ENCODE assay signal across 24 cellular contexts in the genomic region with DNA sequence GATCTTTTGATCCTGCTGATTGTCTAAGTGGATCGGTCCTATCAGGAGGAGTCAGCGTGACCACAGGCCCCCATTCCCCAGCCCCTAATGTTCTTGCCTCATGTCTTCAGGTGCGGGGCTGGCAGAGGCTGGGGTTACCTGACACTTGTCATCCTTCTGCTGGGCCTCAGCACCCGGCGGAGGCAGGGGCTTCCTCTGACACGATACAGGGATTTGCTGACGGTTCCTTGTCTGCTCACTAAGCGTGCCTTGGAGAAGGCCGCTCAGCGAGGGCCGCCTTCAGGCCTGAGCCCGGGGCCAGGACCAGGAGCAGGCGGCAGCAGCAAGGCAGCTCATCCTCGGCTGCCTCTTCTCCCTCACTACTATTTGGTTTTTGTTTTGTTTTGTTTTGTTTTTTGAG.
"Had no signal": no experiment of that assay in that cellular context is flagged by ENCODE, and none has a peak within 500 bp of the region (broad histone marks: within the 10 kb centered on the region; RNA-seq: fewer than 3 reads in every experiment).

No MANE protein-coding gene starts in this region.

- H3K4me1 Mint-ChIP-seq: activated B cell treated with CpG ODN at 0.5 μM for 24 hours; activated CD4-positive, alpha-beta T cell treated with anti-CD3 and anti-CD28 coated beads for 36 hours; activated naive CD8-positive, alpha-beta T cell treated with anti-CD3 and anti-CD28 coated beads, Interleukin-2, amount 50 U/mL, for 24 hours had no signal

- H3K36me3 ChIP-seq: cardiac muscle cell, upper lobe of left lung had no signal

- H3K27ac ChIP-seq: body of pancreas, cardiac muscle cell, psoas muscle, testis, upper lobe of left lung had no signal

- H3K9me3 Mint-ChIP-seq: activated B cell treated with CpG ODN at 0.5 μM for 24 hours; activated naive CD4-positive, alpha-beta T cell treated with anti-CD3 and anti-CD28 coated beads for 36 hours; activated naive CD8-positive, alpha-beta T cell treated with anti-CD3 and anti-CD28 coated beads, Interleukin-2, amount 50 U/mL, for 24 hours; dendritic cell treated with granulocyte-macrophage colony-stimulating factor and Interleukin-4, amounts not matched to agents 40 ng/mL and 50 ng/mL, for 4 days; naive thymus-derived CD8-positive, alpha-beta T cell had no signal

- H3K4me3 Mint-ChIP-seq: activated B cell treated with CpG ODN at 0.5 μM for 24 hours; activated CD4-positive, alpha-beta T cell treated with anti-CD3 and anti-CD28 coated beads for 36 hours; activated naive CD4-positive, alpha-beta T cell treated with anti-CD3 and anti-CD28 coated beads for 36 hours; activated naive CD8-positive, alpha-beta T cell treated with anti-CD3 and anti-CD28 coated beads, Interleukin-2, amount 50 U/mL, for 24 hours; dendritic cell treated with granulocyte-macrophage colony-stimulating factor and Interleukin-4, amounts not matched to agents 40 ng/mL and 50 ng/mL, for 4 days; naive thymus-derived CD8-positive, alpha-beta T cell had no signal

- H3K4me1 ChIP-seq: body of pancreas, psoas muscle, upper lobe of left lung had no signal

- H3K27me3 Mint-ChIP-seq: activated B cell treated with CpG ODN at 0.5 μM for 24 hours; activated CD4-positive, alpha-beta T cell treated with anti-CD3 and anti-CD28 coated beads for 36 hours; activated naive CD8-positive, alpha-beta T cell treated with anti-CD3 and anti-CD28 coated beads, Interleukin-2, amount 50 U/mL, for 24 hours; dendritic cell treated with granulocyte-macrophage colony-stimulating factor and Interleukin-4, amounts not matched to agents 40 ng/mL and 50 ng/mL, for 4 days; naive thymus-derived CD8-positive, alpha-beta T cell had no signal

- H3K27ac Mint-ChIP-seq: activated B cell treated with CpG ODN at 0.5 μM for 24 hours; activated CD4-positive, alpha-beta T cell treated with anti-CD3 and anti-CD28 coated beads for 36 hours; activated naive CD4-positive, alpha-beta T cell treated with anti-CD3 and anti-CD28 coated beads for 36 hours; activated naive CD8-positive, alpha-beta T cell treated with anti-CD3 and anti-CD28 coated beads, Interleukin-2, amount 50 U/mL, for 24 hours; dendritic cell treated with granulocyte-macrophage colony-stimulating factor and Interleukin-4, amounts not matched to agents 40 ng/mL and 50 ng/mL, for 4 days; naive thymus-derived CD8-positive, alpha-beta T cell had no signal

- ATAC-seq: activated CD4-positive, alpha-beta T cell treated with anti-CD3 and anti-CD28 coated beads for 36 hours; activated naive CD8-positive, alpha-beta T cell treated with anti-CD3 and anti-CD28 coated beads, Interleukin-2, amount 50 U/mL, for 24 hours; body of pancreas; naive thymus-derived CD8-positive, alpha-beta T cell; psoas muscle; sciatic nerve had no signal

- H3K4me3 ChIP-seq: body of pancreas, cardiac muscle cell, lung, psoas muscle, smooth muscle cell, testis, upper lobe of left lung had no signal

- H3K27me3 ChIP-seq: body of pancreas, cardiac muscle cell, testis, upper lobe of left lung had no signal

- DNase-seq: activated B cell treated with CpG ODN at 0.5 μM for 24 hours; activated CD4-positive, alpha-beta T cell treated with anti-CD3 and anti-CD28 coated beads for 36 hours; activated CD4-positive, alpha-beta T cell treated with anti-CD3 and anti-CD28 coated beads, Interleukin-2, amount 50 U/mL, for 4 hours; activated CD8-positive, alpha-beta memory T cell treated with anti-CD3 and anti-CD28 coated beads, Interleukin-2, amount 50 U/mL, for 48 hours; activated naive CD4-positive, alpha-beta T cell treated with anti-CD3 and anti-CD28 coated beads for 36 hours; activated naive CD8-positive, alpha-beta T cell treated with anti-CD3 and anti-CD28 coated beads, Interleukin-2, amount 50 U/mL, for 24 hours; activated T-cell treated with anti-CD3 and anti-CD28 coated beads, Interleukin-2, amount 50 U/mL, for 48 hours; effector CD4-positive, alpha-beta T cell; erythroblast; foreskin fibroblast; hippocampal formation; stimulated activated CD4-positive, alpha-beta T cell treated with anti-CD3 and anti-CD28 coated beads, Interleukin-2, amount 100 ng/mL, for 48 hours; stimulated activated naive CD4-positive, alpha-beta T cell; T1000; testis had no signal

- H3K9me3 ChIP-seq: body of pancreas, psoas muscle, testis, upper lobe of left lung had no signal
